Comparison of ENCODE assay signal across 12 cellular contexts in the genomic region with DNA sequence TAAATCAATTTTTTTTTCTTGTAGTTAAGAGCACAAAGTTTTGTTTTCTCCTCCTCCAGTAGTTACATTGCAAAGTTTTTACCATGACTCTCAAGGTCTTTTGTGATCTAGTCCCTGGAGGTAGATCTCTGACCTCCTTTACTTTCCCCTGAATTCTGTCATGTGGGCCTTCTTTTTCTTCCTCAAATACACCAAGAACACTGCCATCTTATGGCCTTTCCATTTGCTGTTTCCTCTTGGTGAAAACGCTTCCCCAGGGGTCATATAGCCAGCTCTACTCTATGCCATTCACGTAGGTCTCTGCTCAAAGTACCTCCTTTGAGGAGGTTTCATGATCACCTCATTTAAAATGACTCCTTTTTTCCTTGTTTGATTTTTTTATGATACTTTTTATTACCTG. TPM values are rescaled to one million over a fixed set of nuclear protein-coding genes. Genes with fewer than 3 reads are reported as not detected.
A peak's percentile ranks its signal among the peaks of the same experiment; 100 is the strongest.
DNase-seq lines count a peak whose midpoint lies in the region; ATAC-seq, FAIRE-seq and TF ChIP-seq lines count a peak whose summit lies in the region.
"Had no signal": no experiment of that assay in that cellular context is flagged by ENCODE, and none has a peak within 500 bp of the region (broad histone marks: within the 10 kb centered on the region; RNA-seq: fewer than 3 reads in every experiment).

No MANE protein-coding gene starts in this region.

- H3K4me1 ChIP-seq in SK-N-SH (ENCODE audit: control insufficient read depth in 1 of 2, insufficient read depth in 2 of 2, low read depth in 1 of 2, low read length in 1 of 2): peaks cover 9 to 23% of the 10 kb centered on the region in 2 experiments
- H3K4me1 ChIP-seq in astrocyte (ENCODE audit: insufficient read depth, low read length): peaks cover 16% of the 10 kb centered on the region

- in situ Hi-C loops in GM13977 (cut with MboI; ENCODE audit: low pct_unique_long_range_greater_than_20kb, low sequenced_read_pairs, unreplicated experiment): loop anchor here (25.0 kb wide), 1 partner anchor 546 kb away; the partner anchor contains the start of gene DENND2D

- H3K9me2 ChIP-seq in SK-N-SH: no peaks in the 10 kb centered on the region

- H3K9ac ChIP-seq in SK-N-SH: no peak overlapping the region
- H3K9ac ChIP-seq in astrocyte (ENCODE audit: low read length): no peak overlapping the region

- peak; percentile 22 for DNase-seq in SK-N-SH
- DNase-seq in LNCaP clone FGC (ENCODE audit: low read depth): no peak
- DNase-seq in astrocyte (ENCODE audit: low read depth): no peak
- no peak for DNase-seq in natural killer cell treated with Interleukin-12 subunit alpha and Interleukin-12 subunit beta and Interleukin-15 and Interleukin-18, amount 100 ng/mL, for 72 hours (ENCODE audit: low spot score)
- no peak for DNase-seq in GM13977 (ENCODE audit: low spot score)
- DNase-seq: activated naive CD4-positive, alpha-beta T cell treated with Interleukin-2 at 50 U/mL for 16 hours; NCI-H187 treated with DMSO at 0.1 percent for 48 hours had no signal

- H3K4me2 ChIP-seq in SK-N-SH: no peak overlapping the region
- no peak overlapping the region for H3K4me2 ChIP-seq in astrocyte (ENCODE audit: low read length)

- 95% methylated on average over 2 of the region's 2 CpGs for WGBS in SK-N-SH (ENCODE audit: low lambda C conversion rate)

- TF ChIP-seq EP300 in SK-N-SH (IDR thresholded peaks at IDR 0.05; ENCODE audit: borderline replicate concordance in 1 of 2, low read depth in 1 of 2, low read length in 1 of 2): no peak

- no peaks in the 10 kb centered on the region for H3K9me3 ChIP-seq in SK-N-SH
- no peaks in the 10 kb centered on the region for H3K9me3 ChIP-seq in astrocyte (ENCODE audit: insufficient read depth, low read depth, low read length)

- H2AFZ ChIP-seq in SK-N-SH (ENCODE audit: low read depth) (no peak overlapping the region), astrocyte (ENCODE audit: low read depth, low read length) (no peak overlapping the region)

- H3K27ac Mint-ChIP-seq in astrocyte (ENCODE audit: unreplicated experiment): no peak overlapping the region
- H3K27ac Mint-ChIP-seq in natural killer cell treated with Interleukin-12 subunit alpha and Interleukin-12 subunit beta and Interleukin-15 and Interleukin-18, amount 100 ng/mL, for 72 hours: peak overlapping the region; percentile 17 to 32

- peaks cover 7% of the 10 kb centered on the region for H3K4me1 Mint-ChIP-seq in astrocyte (ENCODE audit: low read depth, unreplicated experiment)
- peaks cover 27 to 34% of the 10 kb centered on the region in 2 donors for H3K4me1 Mint-ChIP-seq in natural killer cell treated with Interleukin-12 subunit alpha and Interleukin-12 subunit beta and Interleukin-15 and Interleukin-18, amount 100 ng/mL, for 72 hours (ENCODE audit: low read depth in 2 of 2)

- H3K4me3 ChIP-seq in SK-N-SH (ENCODE audit: low read depth in 2 of 2, low read length in 1 of 2) (no peak overlapping the region), LNCaP clone FGC (ENCODE audit: low read depth, low read length) (no peak overlapping the region), astrocyte (ENCODE audit: insufficient read depth, low read depth, low read length) (no peak overlapping the region)

- H3K79me2 ChIP-seq in SK-N-SH (ENCODE audit: insufficient read depth): peaks cover 49% of the 10 kb centered on the region
- peaks cover 41% of the 10 kb centered on the region for H3K79me2 ChIP-seq in astrocyte (ENCODE audit: insufficient read depth, low read length)

- peaks cover 3% of the 10 kb centered on the region for H3K36me3 Mint-ChIP-seq in astrocyte (ENCODE audit: low read depth, unreplicated experiment)
- H3K36me3 Mint-ChIP-seq in natural killer cell treated with Interleukin-12 subunit alpha and Interleukin-12 subunit beta and Interleukin-15 and Interleukin-18, amount 100 ng/mL, for 72 hours: peaks cover 31% of the 10 kb centered on the region

- CTCF ChIA-PET in SK-N-SH (lab: Yijun Ruan, JAX): interaction anchor here (5.2 kb wide), 1 partner anchor 9 kb away, joined by 48 read pairs; no protein-coding TSS in a partner anchor

- H3K27me3 Mint-ChIP-seq in astrocyte (ENCODE audit: low read depth, unreplicated experiment): no peaks in the 10 kb centered on the region
- no peaks in the 10 kb centered on the region for H3K27me3 Mint-ChIP-seq in natural killer cell treated with Interleukin-12 subunit alpha and Interleukin-12 subunit beta and Interleukin-15 and Interleukin-18, amount 100 ng/mL, for 72 hours

- no peaks in the 10 kb centered on the region for H3K9me3 Mint-ChIP-seq in astrocyte (ENCODE audit: unreplicated experiment)
- no peaks in the 10 kb centered on the region for H3K9me3 Mint-ChIP-seq in natural killer cell treated with Interleukin-12 subunit alpha and Interleukin-12 subunit beta and Interleukin-15 and Interleukin-18, amount 100 ng/mL, for 72 hours

- H4K20me1 ChIP-seq in SK-N-SH (ENCODE audit: insufficient read depth) (no peaks in the 10 kb centered on the region), astrocyte (ENCODE audit: insufficient read depth, low read length) (peaks cover 13% of the 10 kb centered on the region)

- no peak for FAIRE-seq in astrocyte (lab: Jason Lieb, UNC)
- FAIRE-seq: keratinocyte had no signal

- H3K4me3 Mint-ChIP-seq in astrocyte (ENCODE audit: unreplicated experiment): peak overlapping the region; percentile 2
- peak overlapping the region; percentile 46 for H3K4me3 Mint-ChIP-seq in natural killer cell treated with Interleukin-12 subunit alpha and Interleukin-12 subunit beta and Interleukin-15 and Interleukin-18, amount 100 ng/mL, for 72 hours

- H3K27me3 ChIP-seq in SK-N-SH (ENCODE audit: insufficient read depth) (no peaks in the 10 kb centered on the region), astrocyte (ENCODE audit: insufficient read depth, low read length) (no peaks in the 10 kb centered on the region)

- TF ChIP-seq CTCF in SK-N-SH (IDR thresholded peaks at IDR 0.05) (peak; percentile 30), LNCaP clone FGC (IDR thresholded peaks at IDR 0.05; ENCODE audit: control insufficient read depth, extremely low read depth, insufficient read depth) (0 out of 2 replicates have a peak, but pooled peaks have one; percentile 22), astrocyte (IDR thresholded peaks at IDR 0.05; ENCODE audit: insufficient read depth, low read depth, low read length) (no peak), GM13977 (IDR thresholded peaks at IDR 0.05; ENCODE audit: extremely low read depth, insufficient read depth, missing control alignments) (no peak)

- POLR2A ChIA-PET in SK-N-SH (lab: Yijun Ruan, JAX): interaction anchor here (0.5 kb wide), 1 partner anchor 11 kb away, joined by 3 read pairs; no protein-coding TSS in a partner anchor

- H3F3A ChIP-seq in SK-N-SH (replicated peaks; ENCODE audit: insufficient read depth): peaks cover 20% of the 10 kb centered on the region

- ATAC-seq in SK-N-SH treated with all-trans-retinoic acid at 6 μM for 48 hours: no peak
- ATAC-seq in natural killer cell treated with Interleukin-12 subunit alpha and Interleukin-12 subunit beta and Interleukin-15 and Interleukin-18, amount 100 ng/mL, for 72 hours: no peak
- ATAC-seq in GM21825 (IDR thresholded peaks at IDR 0.05; ENCODE audit: unreplicated experiment): no peak
- ATAC-seq in GM19351 (IDR thresholded peaks at IDR 0.05; ENCODE audit: unreplicated experiment): no peak

- H3K36me3 ChIP-seq in SK-N-SH (replicated peaks in 1 of 2; ENCODE audit: control insufficient read depth in 1 of 2, insufficient read depth in 2 of 2, low read length in 1 of 2) (peaks cover 32 to 43% of the 10 kb centered on the region in 2 experiments), astrocyte (ENCODE audit: insufficient read depth, low read length) (peaks cover 21% of the 10 kb centered on the region)

- H3K27ac ChIP-seq in SK-N-SH (ENCODE audit: low read depth in 2 of 2, low read length in 1 of 2): no peak overlapping the region
- H3K27ac ChIP-seq in astrocyte (ENCODE audit: low read depth, low read length): no peak overlapping the region
- H3K27ac ChIP-seq: epithelial cell of prostate had no signal

- TF ChIP-seq RAD21 in SK-N-SH (IDR thresholded peaks at IDR 0.05; ENCODE audit: low read length): peak; percentile 8; the same call in 1 of the 2 replicates

TF ChIP-seq in SK-N-SH, 30 proteins besides CTCF, POLR2A, EP300 and RAD21 (continues in another document):
- TF ChIP-seq IRF3 (IDR thresholded peaks at IDR 0.05; ENCODE audit: low read depth, low read length): no peak
- no peak for TF ChIP-seq TEAD4 (IDR thresholded peaks at IDR 0.05; ENCODE audit: borderline replicate concordance, insufficient read depth)

TF ChIP-seq in SK-N-SH treated with all-trans-retinoic acid at 6 μM for 48 hours, 23 proteins besides CTCF, POLR2A, EP300 and RAD21 (continues in another document):
- TF ChIP-seq PPARA (CRISPR knock-in tag; IDR thresholded peaks at IDR 0.05; ENCODE audit: borderline replicate concordance) (no peak), ZNF8 (CRISPR knock-in tag; IDR thresholded peaks at IDR 0.05) (no peak), ZC3H10 (CRISPR knock-in tag; IDR thresholded peaks at IDR 0.05) (no peak), ARNTL (CRISPR knock-in tag; IDR thresholded peaks at IDR 0.05; ENCODE audit: borderline replicate concordance, low read depth) (no peak)

RNA-seq across cellular contexts. Expression of gene DDX20, which starts 2.7 kb away (rescaled TPM):
- polyA plus RNA-seq in SK-N-SH (2012; rRNA removed): 3.8 and 5.3 TPM in 2 replicates
- polyA plus RNA-seq in SK-N-SH (2012; cell fraction: cytosol; rRNA removed): 4.6 and 5.0 TPM in 2 replicates
- 5.8 and 10.6 TPM in 2 replicates for polyA plus RNA-seq in SK-N-SH (2012; cell fraction: nucleus; rRNA removed)
- 13.1 and 15.4 TPM in 2 replicates for total RNA-seq in astrocyte
- 10 to 100 TPM; 18.5 to 22.7 TPM for total RNA-seq in natural killer cell treated with Interleukin-12 subunit alpha and Interleukin-12 subunit beta and Interleukin-15 and Interleukin-18, amount 100 ng/mL, for 72 hours

RNA-seq across cellular contexts. Expression of gene INKA2, which starts 19.2 kb away (rescaled TPM):
- polyA plus RNA-seq in SK-N-SH (2012; rRNA removed): 1.1 and 1.2 TPM in 2 replicates
- 0.70 and 0.90 TPM in 2 replicates for polyA plus RNA-seq in SK-N-SH (2012; cell fraction: cytosol; rRNA removed)
- 1.5 and 1.7 TPM in 2 replicates for polyA plus RNA-seq in SK-N-SH (2012; cell fraction: nucleus; rRNA removed)
- 7.3 and 12.6 TPM in 2 replicates for total RNA-seq in astrocyte
- total RNA-seq in natural killer cell treated with Interleukin-12 subunit alpha and Interleukin-12 subunit beta and Interleukin-15 and Interleukin-18, amount 100 ng/mL, for 72 hours: under 1 TPM in 1 of 2 donors, not detected in 1; 0.45 TPM

Comparison
In these comparisons a context has a peak if more than half of its experiments do, and no peak if none do; other contexts are left out.
1. CTCF ChIP-seq: peak in SK-N-SH (single experiment) and LNCaP clone FGC (single experiment); none in astrocyte (single experiment) and GM13977 (single experiment).